ENCODE assay signal across 28 cellular contexts in the genomic region with DNA sequence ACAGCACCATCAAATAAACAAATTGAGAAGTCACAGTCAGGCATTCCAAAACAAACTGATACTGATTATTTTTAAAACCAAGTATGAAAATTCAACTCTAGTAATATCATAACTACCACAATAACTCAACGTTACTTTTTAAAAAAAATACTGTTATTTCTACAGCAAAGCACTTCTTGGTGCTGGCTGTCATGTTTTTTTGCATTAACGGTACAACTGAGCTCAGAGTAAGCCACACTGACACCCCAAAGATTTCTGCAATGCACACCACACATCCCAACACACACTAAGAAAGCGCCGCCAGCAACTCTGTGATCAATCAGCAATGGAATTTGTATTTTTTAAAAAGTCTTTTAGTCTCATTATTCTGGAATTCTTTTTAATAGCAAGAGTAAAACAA.
"Had no signal": no experiment of that assay in that cellular context is flagged by ENCODE, and none has a peak within 500 bp of the region (broad histone marks: within the 10 kb centered on the region; RNA-seq: fewer than 3 reads in every experiment).

No MANE protein-coding gene starts in this region.

- H3K4me1 Mint-ChIP-seq: mesothelial cell of epicardium, nephron had no signal

- H2AFZ ChIP-seq: neural progenitor cell, parathyroid adenoma had no signal

- H3K4me3 ChIP-seq: dorsolateral prefrontal cortex, gastrocnemius medialis, lower lobe of right lung, mucosa of descending colon, neural progenitor cell, right lobe of liver, stomach, thyroid gland, vagina had no signal

- H3K9ac ChIP-seq: neural progenitor cell, parathyroid adenoma had no signal

- FAIRE-seq: keratinocyte, small intestine had no signal

- H3K9me3 ChIP-seq: gastrocnemius medialis, lower lobe of right lung, mucosa of descending colon, right lobe of liver, stomach, thyroid gland, vagina had no signal

- ATAC-seq: esophagus mucosa, gastrocnemius medialis, left ventricle myocardium superior, lower lobe of right lung, mucosa of descending colon, right lobe of liver had no signal

- H3K4me1 ChIP-seq: lower lobe of right lung, right lobe of liver, thyroid gland, vagina had no signal

- H3K27ac ChIP-seq: dorsolateral prefrontal cortex, epithelial cell of prostate, gastrocnemius medialis, lower lobe of right lung, parathyroid adenoma, right lobe of liver, stomach, thyroid gland, vagina had no signal

- H3K27me3 Mint-ChIP-seq: naive B cell, progenitor cell of endocrine pancreas had no signal

- H3K9me3 Mint-ChIP-seq: mesothelial cell of epicardium, naive B cell, nephron, neural progenitor cell had no signal

- H3K4me3 Mint-ChIP-seq: mesothelial cell of epicardium, naive B cell, nephron, neural progenitor cell had no signal

- H3K27ac Mint-ChIP-seq: mesothelial cell of epicardium, nephron, neural progenitor cell, progenitor cell of endocrine pancreas had no signal

- H3K36me3 ChIP-seq: gastrocnemius medialis, neural progenitor cell, right lobe of liver, thyroid gland, vagina had no signal

- H3K27me3 ChIP-seq: dorsolateral prefrontal cortex, gastrocnemius medialis, neural progenitor cell, right lobe of liver, stomach, thyroid gland, vagina had no signal

- DNase-seq: dorsolateral prefrontal cortex; effector CD4-positive, alpha-beta T cell; foreskin fibroblast; gastrocnemius medialis; head of caudate nucleus; left ventricle myocardium superior; lower lobe of right lung; mucosa of descending colon; naive B cell; right lobe of liver; small intestine; stimulated activated CD4-positive, alpha-beta T cell treated with anti-CD3 and anti-CD28 coated beads, Interleukin-12 subunit alpha, Interleukin-12 subunit beta, amount 100 ng/mL, for 4 hours; stimulated activated CD4-positive, alpha-beta T cell treated with anti-CD3 and anti-CD28 coated beads, Interleukin-1b, Interleukin-23, amount 100 ng/mL, for 48 hours; stimulated activated CD4-positive, alpha-beta T cell treated with anti-CD3 and anti-CD28 coated beads, Interleukin-4, amount 100 ng/mL, for 1 hour; stimulated activated CD8-positive, alpha-beta memory T cell treated with anti-CD3 and anti-CD28 coated beads, Interleukin-4, amount 100 ng/mL, for 48 hours; stimulated activated naive CD4-positive, alpha-beta T cell treated with Interleukin-2 at 50 U/mL for 16 hours; stomach; thyroid gland; trophoblast cell had no signal
